29 cellular contexts compared by ENCODE assay signal in the genomic region with DNA sequence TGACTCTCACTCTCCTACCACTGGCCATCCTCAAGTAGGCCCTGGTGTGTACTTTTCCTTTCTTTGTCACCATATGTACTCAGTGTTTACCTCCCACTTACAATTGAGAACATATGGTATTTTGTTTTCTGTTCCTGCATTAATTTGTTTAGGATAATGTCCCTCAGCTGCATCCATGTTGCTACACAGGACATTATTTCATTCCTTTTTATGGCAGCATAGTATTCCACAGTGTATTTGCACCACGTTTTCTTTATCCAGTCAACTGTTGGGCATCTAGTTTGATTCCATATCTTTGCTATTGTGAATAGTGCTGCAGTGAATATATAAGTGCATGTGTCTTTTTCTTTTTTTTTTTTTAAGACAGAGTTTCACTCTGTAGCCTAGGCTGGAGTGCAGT.
"Had no signal": no experiment of that assay in that cellular context is flagged by ENCODE, and none has a peak within 500 bp of the region (broad histone marks: within the 10 kb centered on the region; RNA-seq: fewer than 3 reads in every experiment).

No MANE protein-coding gene starts in this region.

- H3K27me3 Mint-ChIP-seq: stimulated activated memory B cell treated with anti-CD40 and anti-IgM and Interleukin-4, amounts not matched to agents 10 μg/mL and 1 μg/mL and 100 μg/mL, for 72 hours; stimulated activated naive B cell treated with anti-CD40 and anti-IgM and Interleukin-4, amounts not matched to agents 10 μg/mL and 1 μg/mL and 100 μg/mL, for 72 hours; stimulated activated naive CD8-positive, alpha-beta T cell treated with anti-CD3 and anti-CD28 coated beads, Interleukin-15, amount 100 ng/mL, for 72 hours; stimulated activated naive CD8-positive, alpha-beta T cell treated with anti-CD3 and anti-CD28 coated beads, Interleukin-15, Interleukin-2, amounts not matched to agents 100 ng/mL and 50 ng/mL, for 24 hours; type B pancreatic cell had no signal

- DNase-seq: stimulated activated CD4-positive, alpha-beta T cell treated with anti-CD3 and anti-CD28 coated beads, Interleukin-2, amount 100 ng/mL, for 48 hours; stimulated activated CD4-positive, alpha-beta T cell treated with anti-CD3 and anti-CD28 coated beads, Interleukin-4, amount 100 ng/mL, for 1 hour; stimulated activated CD4-positive, alpha-beta T cell treated with anti-CD3 and anti-CD28 coated beads, Interleukin-4, amount 100 ng/mL, for 24 hours; stimulated activated CD4-positive, alpha-beta T cell treated with anti-CD3 and anti-CD28 coated beads, Interleukin-4, amount 100 ng/mL, for 4 hours; stimulated activated CD8-positive, alpha-beta memory T cell treated with anti-CD3 and anti-CD28 coated beads, Interleukin-4, amount 100 ng/mL, for 48 hours; stimulated activated naive B cell treated with anti-CD40 and anti-IgM and Interleukin-4, amounts not matched to agents 10 μg/mL and 1 μg/mL and 100 μg/mL, for 72 hours; stimulated activated naive CD4-positive, alpha-beta T cell; stimulated activated naive CD4-positive, alpha-beta T cell treated with Interleukin-2 at 50 U/mL for 16 hours; stimulated activated naive CD8-positive, alpha-beta T cell treated with anti-CD3 and anti-CD28 coated beads, Interleukin-15, amount 100 ng/mL, for 72 hours; stimulated activated naive CD8-positive, alpha-beta T cell treated with anti-CD3 and anti-CD28 coated beads, Interleukin-15, Interleukin-2, amounts not matched to agents 100 U/mL and 50 U/mL, for 24 hours; stomach; substantia nigra; testis; thyroid gland; tibial artery; transverse colon; trophoblast cell; upper lobe of left lung; upper lobe of right lung; uterus had no signal

- FAIRE-seq: urothelium cell line had no signal

- H3K27ac Mint-ChIP-seq: stimulated activated effector memory CD8-positive, alpha-beta T cell treated with anti-CD3 and anti-CD28 coated beads, Interleukin-12 subunit alpha, Interleukin-12 subunit beta, amount 100 ng/mL, for 72 hours; stimulated activated memory B cell treated with anti-CD40 and anti-IgM and Interleukin-4, amounts not matched to agents 10 μg/mL and 1 μg/mL and 100 μg/mL, for 72 hours; stimulated activated naive B cell treated with anti-CD40 and anti-IgM and Interleukin-4, amounts not matched to agents 10 μg/mL and 1 μg/mL and 100 μg/mL, for 72 hours; stimulated activated naive CD8-positive, alpha-beta T cell treated with anti-CD3 and anti-CD28 coated beads, Interleukin-15, Interleukin-2, amounts not matched to agents 100 ng/mL and 50 ng/mL, for 24 hours; type B pancreatic cell had no signal

- H3K9me3 ChIP-seq: stomach, suprapubic skin, testis, thoracic aorta, thyroid gland, tibial artery, transverse colon, upper lobe of left lung, upper lobe of right lung, uterus, vagina had no signal

- H3K4me3 ChIP-seq: stomach, suprapubic skin, testis, thoracic aorta, thyroid gland, tibial artery, tibial nerve, transverse colon, upper lobe of left lung, upper lobe of right lung, uterus, vagina had no signal

- H3K36me3 ChIP-seq: uterus had no signal

- H3K9me3 Mint-ChIP-seq: stimulated activated effector memory CD8-positive, alpha-beta T cell treated with anti-CD3 and anti-CD28 coated beads, Interleukin-12 subunit alpha, Interleukin-12 subunit beta, amount 100 ng/mL, for 72 hours; stimulated activated naive CD8-positive, alpha-beta T cell treated with anti-CD3 and anti-CD28 coated beads, Interleukin-15, Interleukin-2, amounts not matched to agents 100 ng/mL and 50 ng/mL, for 24 hours had no signal

- H3K4me3 Mint-ChIP-seq: stimulated activated effector memory CD8-positive, alpha-beta T cell treated with anti-CD3 and anti-CD28 coated beads, Interleukin-12 subunit alpha, Interleukin-12 subunit beta, amount 100 ng/mL, for 72 hours; stimulated activated memory B cell treated with anti-CD40 and anti-IgM and Interleukin-4, amounts not matched to agents 10 μg/mL and 1 μg/mL and 100 μg/mL, for 72 hours; stimulated activated naive B cell treated with anti-CD40 and anti-IgM and Interleukin-4, amounts not matched to agents 10 μg/mL and 1 μg/mL and 100 μg/mL, for 72 hours; stimulated activated naive CD8-positive, alpha-beta T cell treated with anti-CD3 and anti-CD28 coated beads, Interleukin-15, amount 100 ng/mL, for 72 hours; stimulated activated naive CD8-positive, alpha-beta T cell treated with anti-CD3 and anti-CD28 coated beads, Interleukin-15, Interleukin-2, amounts not matched to agents 100 ng/mL and 50 ng/mL, for 24 hours; type B pancreatic cell had no signal

- ATAC-seq: stimulated activated effector memory CD8-positive, alpha-beta T cell treated with anti-CD3 and anti-CD28 coated beads, Interleukin-12 subunit alpha, Interleukin-12 subunit beta, amount 100 ng/mL, for 72 hours; stimulated activated memory B cell treated with anti-CD40 and anti-IgM and Interleukin-4, amounts not matched to agents 10 μg/mL and 1 μg/mL and 100 μg/mL, for 72 hours; stimulated activated naive B cell treated with anti-CD40 and anti-IgM and Interleukin-4, amounts not matched to agents 10 μg/mL and 1 μg/mL and 100 μg/mL, for 72 hours; stimulated activated naive CD8-positive, alpha-beta T cell treated with anti-CD3 and anti-CD28 coated beads, Interleukin-15, amount 100 ng/mL, for 72 hours; stimulated activated naive CD8-positive, alpha-beta T cell treated with anti-CD3 and anti-CD28 coated beads, Interleukin-15, Interleukin-2, amounts not matched to agents 100 U/mL and 50 U/mL, for 24 hours; upper lobe of right lung had no signal

- H3K4me1 ChIP-seq: stomach, suprapubic skin, testis, thyroid gland, tibial artery, tibial nerve, transverse colon, upper lobe of left lung, upper lobe of right lung, uterus, vagina had no signal

- H3K27ac ChIP-seq: stomach, suprapubic skin, testis, thoracic aorta, thyroid gland, tibial artery, tibial nerve, transverse colon, upper lobe of left lung, upper lobe of right lung, uterus, vagina had no signal

- H3K27me3 ChIP-seq: stomach, suprapubic skin, testis, thyroid gland, tibial artery, tibial nerve, transverse colon, upper lobe of left lung, upper lobe of right lung, uterus, vagina had no signal
